Comparison of ENCODE assay signal across 12 cellular contexts in genomic region chr17:9105068-9105868, GRCh38.
DNase-seq lines count a peak whose midpoint lies in the region; ATAC-seq and TF ChIP-seq lines count a peak whose summit lies in the region.
"Had no signal": no experiment of that assay in that cellular context is flagged by ENCODE, and none has a peak within 500 bp of the region (broad histone marks: within the 10 kb centered on the region; RNA-seq: fewer than 3 reads in every experiment).

No MANE protein-coding gene starts in this region.

- WGBS in neuronal stem cell (ENCODE audit: extremely low coverage in 2 of 2, insufficient read length in 2 of 2, insufficient replicate concordance in 1 of 2), 2 donors = no CpG with 5 or more reads among the region's 9 CpGs
- WGBS in mesenchymal stem cell = 77% methylated on average over 7 of the region's 9 CpGs

- H2AFZ ChIP-seq in neuronal stem cell (ENCODE audit: low read length) (no peak overlapping the region), mesenchymal stem cell (ENCODE audit: low read depth, low read length) (no peak overlapping the region)

- TF ChIP-seq CTCF in ascending aorta (IDR thresholded peaks at IDR 0.05) = no peak

- DNase-seq in Ammon's horn (ENCODE audit: low spot score) (peak; percentile 34), ascending aorta (ENCODE audit: low spot score in 2 of 2) (no peak), left ventricle myocardium superior (no peak), neuronal stem cell (ENCODE audit: low spot score) (no peak), mesenchymal stem cell (no peak), NCI-H345 treated with DMSO at 0.1 percent for 48 hours (lab: John Stamatoyannopoulos, UW; ENCODE audit: unreplicated experiment) (no peak), SHP77 treated with DMSO at 0.1 percent for 48 hours (lab: John Stamatoyannopoulos, UW) (no peak)
- DNase-seq: KG1, NCI-H1092, NCI-H774, Peyer's patch had no signal

- H4K8ac ChIP-seq in neuronal stem cell (ENCODE audit: low read depth, low read length) = no peak overlapping the region
- no peak overlapping the region for H4K8ac ChIP-seq in mesenchymal stem cell (ENCODE audit: low read length)

- no peak overlapping the region for H2BK12ac ChIP-seq in neuronal stem cell (ENCODE audit: low read length)
- H2BK12ac ChIP-seq in mesenchymal stem cell (ENCODE audit: low read length in 2 of 2) = no peak overlapping the region

- H3K23ac ChIP-seq in neuronal stem cell (ENCODE audit: low read depth, low read length, poor library complexity) = no peak overlapping the region
- H3K23ac ChIP-seq in mesenchymal stem cell (ENCODE audit: low read length in 2 of 2) = no peak overlapping the region

- intact Hi-C loops in ascending aorta (cut with DNase I) = no loop called here
- intact Hi-C loops in left ventricle myocardium superior (cut with micrococcal nuclease) = no loop called here

- H3K9me3 ChIP-seq in ascending aorta = no peaks in the 10 kb centered on the region
- no peaks in the 10 kb centered on the region for H3K9me3 ChIP-seq in neuronal stem cell (replicated peaks in 1 of 2; ENCODE audit: control insufficient read depth in 2 of 2, insufficient read depth in 1 of 2, low read depth in 1 of 2, low read length in 2 of 2)
- no peaks in the 10 kb centered on the region for H3K9me3 ChIP-seq in mesenchymal stem cell (ENCODE audit: control insufficient read depth, low read length)
- H3K9me3 ChIP-seq: Peyer's patch had no signal

- peak overlapping the region; percentile 27 for H2BK15ac ChIP-seq in neuronal stem cell (ENCODE audit: low read length)
- no peak overlapping the region for H2BK15ac ChIP-seq in mesenchymal stem cell (ENCODE audit: low read depth, poor library complexity, severe bottlenecking)

- H3K4me2 ChIP-seq in neuronal stem cell (ENCODE audit: insufficient read depth, low read length, poor library complexity, severe bottlenecking) (no peak overlapping the region), mesenchymal stem cell (ENCODE audit: low read length, poor library complexity, severe bottlenecking) (no peak overlapping the region)

- H3K27ac ChIP-seq in ascending aorta (peak overlapping the region; percentile 65 to 80), neuronal stem cell (replicated peaks; ENCODE audit: low read length) (no peak overlapping the region), mesenchymal stem cell (ENCODE audit: low read length, poor library complexity, severe bottlenecking) (no peak overlapping the region)
- H3K27ac ChIP-seq: Peyer's patch had no signal

- H2AK5ac ChIP-seq in neuronal stem cell (ENCODE audit: low read depth, low read length) (no peak overlapping the region), mesenchymal stem cell (ENCODE audit: low read length, severe bottlenecking) (no peak overlapping the region)

- ATAC-seq in left ventricle myocardium superior (peak; percentile 7), HG02610 (IDR thresholded peaks at IDR 0.05; ENCODE audit: unreplicated experiment) (no peak)

- H2BK5ac ChIP-seq in neuronal stem cell (ENCODE audit: low read length) = no peak overlapping the region
- H2BK5ac ChIP-seq in mesenchymal stem cell (ENCODE audit: low read depth, low read length, poor library complexity, severe bottlenecking) = no peak overlapping the region

- H3K4me3 ChIP-seq in ascending aorta (no peak overlapping the region), neuronal stem cell (ENCODE audit: low read length in 2 of 2) (no peak overlapping the region), mesenchymal stem cell (ENCODE audit: insufficient read depth in 1 of 2, low read depth in 1 of 2, low read length in 2 of 2) (no peak overlapping the region)
- H3K4me3 ChIP-seq: Peyer's patch had no signal

- no peak overlapping the region for H4K91ac ChIP-seq in neuronal stem cell (ENCODE audit: low read depth, low read length, poor library complexity)
- no peak overlapping the region for H4K91ac ChIP-seq in mesenchymal stem cell (ENCODE audit: low read length)

- no peaks in the 10 kb centered on the region for H3K27me3 ChIP-seq in ascending aorta
- no peaks in the 10 kb centered on the region for H3K27me3 ChIP-seq in neuronal stem cell (ENCODE audit: control insufficient read depth in 3 of 3, insufficient read depth in 3 of 3, low read depth in 1 of 3, low read length in 3 of 3)
- H3K27me3 ChIP-seq in mesenchymal stem cell (ENCODE audit: control insufficient read depth in 1 of 2, insufficient read depth in 1 of 2, low read length in 2 of 2) = peaks cover 6 to 14% of the 10 kb centered on the region in 2 experiments
- H3K27me3 ChIP-seq: Peyer's patch had no signal

- H3K79me1 ChIP-seq in neuronal stem cell (ENCODE audit: low read depth, low read length) (no peaks in the 10 kb centered on the region), mesenchymal stem cell (replicated peaks; ENCODE audit: low read length, poor library complexity, severe bottlenecking) (no peaks in the 10 kb centered on the region)

- H3K4ac ChIP-seq in neuronal stem cell (ENCODE audit: low read length) (no peak overlapping the region), mesenchymal stem cell (ENCODE audit: low read depth in 1 of 2, low read length in 2 of 2) (no peak overlapping the region)

- H3K14ac ChIP-seq in neuronal stem cell (ENCODE audit: low read length) (no peak overlapping the region), mesenchymal stem cell (ENCODE audit: low read length in 2 of 2) (no peak overlapping the region)

- H2BK120ac ChIP-seq in neuronal stem cell (ENCODE audit: low read depth, low read length) (no peak overlapping the region), mesenchymal stem cell (ENCODE audit: low read depth, low read length) (no peak overlapping the region)

- H3K36me3 ChIP-seq in ascending aorta = no peaks in the 10 kb centered on the region
- no peaks in the 10 kb centered on the region for H3K36me3 ChIP-seq in neuronal stem cell (replicated peaks in 1 of 2; ENCODE audit: control insufficient read depth in 2 of 2, insufficient read depth in 2 of 2, low read length in 2 of 2)
- H3K36me3 ChIP-seq in mesenchymal stem cell (ENCODE audit: control insufficient read depth in 1 of 2, insufficient read depth in 2 of 2, low read depth in 1 of 2, low read length in 2 of 2) = no peaks in the 10 kb centered on the region
- H3K36me3 ChIP-seq: Peyer's patch had no signal

- H3K4me1 ChIP-seq in ascending aorta (peaks cover 4 to 9% of the 10 kb centered on the region in 2 donors), neuronal stem cell (ENCODE audit: control insufficient read depth in 2 of 2, insufficient read depth in 1 of 2, low read depth in 1 of 2, low read length in 2 of 2) (peaks cover 0 to 2% of the 10 kb centered on the region in 2 donors), mesenchymal stem cell (ENCODE audit: control insufficient read depth, insufficient read depth, low read depth, low read length) (no peaks in the 10 kb centered on the region)
- H3K4me1 ChIP-seq: Peyer's patch had no signal

- no peak overlapping the region for H3K9ac ChIP-seq in neuronal stem cell (ENCODE audit: low read depth, low read length, poor library complexity)
- H3K9ac ChIP-seq in mesenchymal stem cell (ENCODE audit: low read length) = no peak overlapping the region

- H3K18ac ChIP-seq in neuronal stem cell (ENCODE audit: low read length) (no peak overlapping the region), mesenchymal stem cell (ENCODE audit: low read depth in 1 of 2, low read length in 2 of 2) (no peak overlapping the region)

Comparison
In these comparisons a context has a peak if more than half of its experiments do, and no peak if none do; other contexts are left out.
1. H3K27ac ChIP-seq: peak in ascending aorta (2 of 2); none in neuronal stem cell (single experiment) and mesenchymal stem cell (single experiment).